ENCODE assay signal across 20 cellular contexts in genomic region chr1:99348375-99349132, GRCh38.
"Had no signal": no experiment of that assay in that cellular context is flagged by ENCODE, and none has a peak within 500 bp of the region (broad histone marks: within the 10 kb centered on the region; RNA-seq: fewer than 3 reads in every experiment).

No MANE protein-coding gene starts in this region.

- H3K4me2 ChIP-seq: neural progenitor cell had no signal

- ATAC-seq: activated CD8-positive, alpha-beta T cell treated with anti-CD3 and anti-CD28 coated beads, Interleukin-2, amount 10 ng/mL, durations not matched to agents 7 days and 5 days; activated T-cell treated with anti-CD3 and anti-CD28 coated beads, Interleukin-2, amount 50 U/mL, for 72 hours; pancreas had no signal

- DNase-seq: activated B cell treated with CpG ODN at 0.5 μM for 24 hours; activated CD4-positive, alpha-beta T cell treated with anti-CD3 and anti-CD28 coated beads, Interleukin-2, amount 10 ng/mL, durations not matched to agents 24 days and 14 days; activated CD8-positive, alpha-beta memory T cell treated with anti-CD3 and anti-CD28 coated beads, Interleukin-2, amount 50 U/mL, for 48 hours; activated CD8-positive, alpha-beta T cell treated with anti-CD3 and anti-CD28 coated beads, Interleukin-2, amount 10 ng/mL, durations not matched to agents 7 days and 5 days; activated gamma-delta T cell; activated T-cell treated with anti-CD3 and anti-CD28 coated beads, Interleukin-2, amount 50 U/mL, for 72 hours; amygdala; cerebellar nuclear complex; effector memory CD4-positive, alpha-beta T cell; head of caudate nucleus; immature natural killer cell; mesendoderm; pancreas; sigmoid colon; stimulated activated CD4-positive, alpha-beta T cell treated with anti-CD3 and anti-CD28 coated beads, Interleukin-12 subunit alpha, Interleukin-12 subunit beta, amount 100 ng/mL, for 4 hours; stimulated activated CD4-positive, alpha-beta T cell treated with anti-CD3 and anti-CD28 coated beads, Interleukin-2, amount 100 ng/mL, for 24 hours; T-helper 2 cell had no signal

- H3K27me3 ChIP-seq: breast epithelium, neural progenitor cell, pancreas, sigmoid colon had no signal

- H3K36me3 ChIP-seq: breast epithelium, neural progenitor cell, pancreas, sigmoid colon, thoracic aorta had no signal

- H3K9ac ChIP-seq: neural progenitor cell had no signal

- H3K27ac ChIP-seq: breast epithelium, neural progenitor cell, pancreas, sigmoid colon, thoracic aorta had no signal

- H3K4me3 ChIP-seq: breast epithelium, neural progenitor cell, pancreas, sigmoid colon, thoracic aorta had no signal

- H3K9me3 ChIP-seq: breast epithelium, pancreas, sigmoid colon, thoracic aorta had no signal

- H3K4me1 ChIP-seq: breast epithelium, neural progenitor cell, pancreas, sigmoid colon had no signal
